ENCODE assay signal across 14 cellular contexts in the genomic region with DNA sequence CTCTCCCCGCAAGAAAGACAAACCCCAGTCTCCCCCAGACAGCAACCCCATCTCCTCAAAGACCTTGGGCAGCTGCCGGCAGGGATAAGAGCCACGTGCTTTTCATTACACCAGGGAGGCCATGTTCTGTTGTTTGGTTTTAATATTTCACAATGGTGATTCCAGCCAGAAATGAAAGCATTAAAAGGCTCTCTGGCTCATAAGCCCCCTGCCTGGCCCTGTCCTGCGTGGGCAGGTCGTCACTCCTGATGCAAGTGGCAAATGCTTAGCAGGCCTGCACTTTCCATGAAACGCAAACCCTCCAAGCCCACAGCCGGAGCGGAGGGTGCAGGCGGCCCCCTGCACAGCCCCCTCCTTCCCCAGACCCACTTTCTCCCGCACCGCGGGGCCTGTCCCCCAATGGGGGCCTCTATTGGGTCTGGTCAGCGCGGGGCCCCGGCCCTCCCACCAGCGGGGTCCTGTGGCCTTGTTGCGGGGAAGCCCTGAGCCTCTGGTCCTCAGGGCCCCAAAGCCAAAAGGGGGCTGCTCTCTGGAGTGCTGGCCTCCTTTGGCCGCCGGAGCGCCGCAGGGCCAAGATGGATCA.
DNase-seq lines count a peak whose midpoint lies in the region; ATAC-seq and TF ChIP-seq lines count a peak whose summit lies in the region.
"Had no signal": no experiment of that assay in that cellular context is flagged by ENCODE, and none has a peak within 500 bp of the region (broad histone marks: within the 10 kb centered on the region; RNA-seq: fewer than 3 reads in every experiment).

No MANE protein-coding gene starts in this region.

- no peak overlapping the region for H2BK5ac ChIP-seq in IMR-90 (ENCODE audit: low read depth, low read length, poor library complexity, severe bottlenecking)

- no peak for TF ChIP-seq RAD21 in IMR-90 (IDR thresholded peaks at IDR 0.05; ENCODE audit: low read length)

- intact Hi-C loops in IMR-90 (cut with micrococcal nuclease): no loop called here

- no peak overlapping the region for H4K91ac ChIP-seq in IMR-90 (ENCODE audit: insufficient read depth, low read depth, low read length)

- no peaks in the 10 kb centered on the region for H3K4me1 ChIP-seq in IMR-90 (ENCODE audit: control insufficient read depth, insufficient read depth, low read length)
- H3K4me1 ChIP-seq: colonic mucosa had no signal

- peak overlapping the region; percentile 6 for H2AFZ ChIP-seq in IMR-90 (replicated peaks; ENCODE audit: low read length, poor library complexity)

- H2AK5ac ChIP-seq in IMR-90 (ENCODE audit: low read depth, low read length): no peak overlapping the region

- POLR2A ChIA-PET in IMR-90 (lab: Charles Lee; ENCODE audit: unreplicated experiment): no interaction called here

- H3K18ac ChIP-seq in IMR-90 (ENCODE audit: low read depth, low read length): no peak overlapping the region

- H4K5ac ChIP-seq in IMR-90 (ENCODE audit: low read depth, low read length): no peak overlapping the region

- H3K4me3 ChIP-seq in IMR-90 (ENCODE audit: insufficient read depth, low read depth, low read length): no peak overlapping the region
- H3K4me3 ChIP-seq in fibroblast of villous mesenchyme (ENCODE audit: low read depth, low read length): no peak overlapping the region
- no peak overlapping the region for H3K4me3 ChIP-seq in skeletal muscle cell (ENCODE audit: low read depth, low read length)
- H3K4me3 ChIP-seq: colonic mucosa had no signal

- DNase-seq in AG08395 (ENCODE audit: low spot score) (peak; percentile 45), IMR-90 (no peak), fibroblast of villous mesenchyme (ENCODE audit: low read depth) (peak; percentile 69), skeletal muscle cell (ENCODE audit: low read depth) (peak; percentile 60), NCI-H2227 treated with DMSO at 0.1 percent for 48 hours (lab: John Stamatoyannopoulos, UW) (no peak), NCI-H526 (lab: John Stamatoyannopoulos, UW) (no peak)
- no peak for DNase-seq in stimulated activated naive CD4-positive, alpha-beta T cell treated with Interleukin-2 at 50 U/mL for 16 hours (lab: John Stamatoyannopoulos, UW)
- DNase-seq: activated CD4-positive, CD25-positive, alpha-beta regulatory T cell treated with anti-CD3 and anti-CD28 coated beads, Interleukin-2, amount 50 U/mL, for 72 hours; anterior cingulate cortex; colonic mucosa; islet precursor cell; NCI-H1694 had no signal

- no TSS peak for BruUV-seq in IMR-90 (replicated peaks; lab: Mats Ljungman, UMichigan)

- TF ChIP-seq CTCF in IMR-90 (conservative IDR thresholded peaks at IDR 0.05; ENCODE audit: low read depth, low read length) (no peak), fibroblast of villous mesenchyme (IDR thresholded peaks at IDR 0.05; ENCODE audit: insufficient read depth, low read depth, low read length) (no peak)

- H3K36me3 ChIP-seq in IMR-90 (ENCODE audit: control insufficient read depth, insufficient read depth, low read length): no peaks in the 10 kb centered on the region
- H3K36me3 ChIP-seq: colonic mucosa, neutrophil had no signal

- no peak overlapping the region for H2BK120ac ChIP-seq in IMR-90 (ENCODE audit: low read depth, low read length)

- dilution Hi-C loops in IMR-90 (cut with HindIII; ENCODE audit: low sequenced_read_pairs, unreplicated experiment): no loop called here

- in situ Hi-C loops in IMR-90 (cut with MboI; ENCODE audit: low sequenced_read_pairs): no loop called here

- CTCF ChIA-PET in IMR-90 (lab: Yijun Ruan, JAX): no interaction called here

- no peaks in the 10 kb centered on the region for H3K9me1 ChIP-seq in IMR-90 (ENCODE audit: insufficient read depth, low read length)

- H3K4me2 ChIP-seq in IMR-90 (ENCODE audit: low read depth, low read length): no peak overlapping the region

- H2BK15ac ChIP-seq in IMR-90 (ENCODE audit: low read depth, low read length): no peak overlapping the region

- no peaks in the 10 kb centered on the region for H3K79me1 ChIP-seq in IMR-90 (ENCODE audit: low read depth in 1 of 2, low read length in 2 of 2)

- H3K23ac ChIP-seq in IMR-90 (ENCODE audit: low read depth, low read length): no peak overlapping the region

- ATAC-seq in IMR-90 (ENCODE audit: low read depth) (no peak), HG02840 (IDR thresholded peaks at IDR 0.05; ENCODE audit: low FRiP score, unreplicated experiment) (no peak)

- no peak overlapping the region for H3K4ac ChIP-seq in IMR-90 (ENCODE audit: low read depth, low read length)

- no peak overlapping the region for H3K27ac ChIP-seq in IMR-90 (ENCODE audit: insufficient read depth, low read length)
- H3K27ac ChIP-seq: colonic mucosa, neutrophil had no signal

- 95% methylated on average over 12 of the region's 21 CpGs; no CpG with 5 or more reads in 1 of the 2 experiments for WGBS in IMR-90 (ENCODE audit: extremely low coverage in 2 of 2, insufficient read length in 1 of 2), 2 experiments

- H3K9me3 ChIP-seq in IMR-90 (ENCODE audit: control insufficient read depth, insufficient read depth, low read length): peaks cover 12% of the 10 kb centered on the region
- H3K9me3 ChIP-seq: colonic mucosa, neutrophil had no signal

- no peaks in the 10 kb centered on the region for H4K20me1 ChIP-seq in IMR-90 (ENCODE audit: insufficient read depth, low read length)

- no peak overlapping the region for H2BK20ac ChIP-seq in IMR-90 (ENCODE audit: low read depth, low read length)

- H4K8ac ChIP-seq in IMR-90 (ENCODE audit: low read depth in 2 of 2, low read length in 2 of 2): no peak overlapping the region

- no peak overlapping the region for H3K9ac ChIP-seq in IMR-90 (ENCODE audit: low read depth, low read length)

- H3K14ac ChIP-seq in IMR-90 (replicated peaks; ENCODE audit: low read depth, low read length): no peak overlapping the region

- H3K27me3 ChIP-seq in IMR-90 (ENCODE audit: control insufficient read depth, insufficient read depth, low read length): peaks cover 23% of the 10 kb centered on the region
- H3K27me3 ChIP-seq: colonic mucosa had no signal

- no peak overlapping the region for H2AK9ac ChIP-seq in IMR-90 (replicated peaks; ENCODE audit: low read depth, low read length, poor library complexity)

- no peak overlapping the region for H3K56ac ChIP-seq in IMR-90 (ENCODE audit: extremely low read depth, insufficient read depth, low read length)

- TF ChIP-seq POLR2A in IMR-90 (IDR thresholded peaks at IDR 0.05; ENCODE audit: low read depth, low read length): no peak

TF ChIP-seq in IMR-90, 13 proteins besides CTCF, POLR2A, EP300 and RAD21:
- no peak for TF ChIP-seq BHLHE40 (IDR thresholded peaks at IDR 0.05; ENCODE audit: low read depth, low read length)
- no peak for TF ChIP-seq USF2 (IDR thresholded peaks at IDR 0.05; ENCODE audit: low read depth, low read length)
- TF ChIP-seq CHD1 (IDR thresholded peaks at IDR 0.05; ENCODE audit: low read depth, low read length): no peak
- TF ChIP-seq MAZ (IDR thresholded peaks at IDR 0.05; ENCODE audit: borderline replicate concordance, low read depth, low read length): no peak
- TF ChIP-seq RCOR1 (IDR thresholded peaks at IDR 0.05; ENCODE audit: insufficient replicate concordance, low read length): no peak
- TF ChIP-seq RFX5 (IDR thresholded peaks at IDR 0.05; ENCODE audit: low read depth, low read length): no peak
- no peak for TF ChIP-seq MAFK (IDR thresholded peaks at IDR 0.05; ENCODE audit: low read depth, low read length)

Comparison
In these comparisons a context has a peak if more than half of its experiments do, and no peak if none do; other contexts are left out.
1. DNase-seq: peak in AG08395 (single experiment), fibroblast of villous mesenchyme (single experiment) and skeletal muscle cell (single experiment); none in IMR-90 (single experiment), stimulated activated naive CD4-positive, alpha-beta T cell treated with Interleukin-2 at 50 U/mL for 16 hours (single experiment), NCI-H2227 treated with DMSO at 0.1 percent for 48 hours (single experiment) and NCI-H526 (0 of 2).